In the genomic region with DNA sequence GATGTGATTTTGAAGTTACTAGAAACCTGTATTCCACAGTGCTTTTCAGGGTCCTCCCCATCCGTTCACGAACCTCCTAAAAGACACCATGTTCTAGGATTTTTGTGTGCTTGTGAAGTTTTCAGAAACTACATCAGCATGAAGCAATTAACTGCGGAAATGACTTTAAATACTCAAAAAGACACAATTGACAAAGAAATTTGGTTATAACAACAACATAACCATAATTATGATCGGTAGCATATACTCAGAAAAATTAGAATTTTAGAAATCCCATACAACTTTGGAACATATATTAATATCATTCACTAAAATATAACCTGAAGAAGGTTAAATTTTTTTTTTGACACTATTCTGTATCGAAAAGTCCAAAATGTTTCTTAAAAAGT, we compare ENCODE assay signal across 8 cellular contexts. TPM values are rescaled to one million over a fixed set of nuclear protein-coding genes. Genes with fewer than 3 reads are reported as not detected.
DNase-seq lines count a peak whose midpoint lies in the region; ATAC-seq, FAIRE-seq and TF ChIP-seq lines count a peak whose summit lies in the region.

No MANE protein-coding gene starts in this region.

- H3K9ac ChIP-seq in muscle layer of colon (ENCODE audit: low read length): no peak overlapping the region

- no peak for TF ChIP-seq CTCF in A549 (IDR thresholded peaks at IDR 0.05)
- TF ChIP-seq CTCF in choroid plexus epithelial cell (conservative IDR thresholded peaks at IDR 0.05; ENCODE audit: low read depth, low read length): no peak

- no peak for TF ChIP-seq POLR2A in A549 (IDR thresholded peaks at IDR 0.05; ENCODE audit: low read length)

- no peak for FAIRE-seq in A549 (lab: Jason Lieb, UNC)

- peaks cover 8% of the 10 kb centered on the region for H3K4me1 ChIP-seq in A549
- H3K4me1 ChIP-seq in muscle layer of colon (ENCODE audit: insufficient read depth, low read length): peaks cover 17% of the 10 kb centered on the region

- CTCF ChIA-PET in A549 (lab: Yijun Ruan, JAX): no interaction called here

- DNase-seq in A549 (ENCODE audit: low read depth in 1 of 2, low spot score in 1 of 2) (no peak), choroid plexus epithelial cell (ENCODE audit: low read depth) (no peak), dedifferentiated amniotic fluid mesenchymal stem cell (ENCODE audit: extremely low spot score) (no peak), GOT3 (lab: John Stamatoyannopoulos, UW) (no peak)
- DNase-seq in Jurkat, Clone E6-1 (ENCODE audit: low read depth, low spot score): no peak

- H3K27me3 ChIP-seq in muscle layer of colon (ENCODE audit: control insufficient read depth in 1 of 2, insufficient read depth in 2 of 2, low read length in 2 of 2): no peaks in the 10 kb centered on the region

- WGBS in A549 (ENCODE audit: missing lambda C conversion rate): 57% methylated on average over 5 of the region's 5 CpGs

- no peak for TF ChIP-seq EP300 in A549 (IDR thresholded peaks at IDR 0.05)

- H3K4me2 ChIP-seq in A549: peak overlapping the region; percentile 69

- H3K27ac ChIP-seq in A549 (peak overlapping the region; percentile 91 to 98), muscle layer of colon (ENCODE audit: low read depth, low read length) (peak overlapping the region; percentile 77)

- no peaks in the 10 kb centered on the region for H3K36me3 ChIP-seq in muscle layer of colon (ENCODE audit: insufficient read depth, low read length)

- no peak for ATAC-seq in A549
- no peak for ATAC-seq in GM18517 (IDR thresholded peaks at IDR 0.05; ENCODE audit: unreplicated experiment)
- no peak for ATAC-seq in HG03175 (IDR thresholded peaks at IDR 0.05; ENCODE audit: unreplicated experiment)

- H3K4me3 ChIP-seq in A549: peak overlapping the region; percentile 45
- peak overlapping the region; percentile 70 for H3K4me3 ChIP-seq in Jurkat, Clone E6-1 (ENCODE audit: low read length)
- H3K4me3 ChIP-seq in choroid plexus epithelial cell (ENCODE audit: low read depth, low read length): peak overlapping the region; percentile 75
- H3K4me3 ChIP-seq in muscle layer of colon (ENCODE audit: low read depth in 1 of 2, low read length in 2 of 2): peak overlapping the region; percentile 61 to 71

- H3K9me3 ChIP-seq in A549 (no peaks in the 10 kb centered on the region), muscle layer of colon (ENCODE audit: low read length) (no peaks in the 10 kb centered on the region)

- POLR2A ChIA-PET in A549 (lab: Yijun Ruan, JAX): interaction anchor here (0.7 to 1.5 kb wide), 6 partner anchors 11 to 87 kb away, joined by 3 to 5 read pairs (median 3); a partner anchor contains a TSS

- TF ChIP-seq RAD21 in A549 (conservative IDR thresholded peaks at IDR 0.05 in 1 of 2, IDR thresholded peaks at IDR 0.05 in 1 of 2): no peak

TF ChIP-seq in A549, 52 proteins besides CTCF, POLR2A, EP300 and RAD21:
- TF ChIP-seq MYC (IDR thresholded peaks at IDR 0.05; ENCODE audit: borderline replicate concordance, low read length): no peak
- TF ChIP-seq TP53 (CRISPR knock-in tag; IDR thresholded peaks at IDR 0.05): no peak
- no peak for TF ChIP-seq ZC3H11A (IDR thresholded peaks at IDR 0.05)
- TF ChIP-seq NR3C1 (IDR thresholded peaks at IDR 0.05): no peak
- no peak for TF ChIP-seq CBX2 (IDR thresholded peaks at IDR 0.05; ENCODE audit: borderline replicate concordance, low read depth)
- no peak for TF ChIP-seq FOXS1 (CRISPR knock-in tag; IDR thresholded peaks at IDR 0.05)
- no peak for TF ChIP-seq MAZ (IDR thresholded peaks at IDR 0.05; ENCODE audit: borderline replicate concordance, low read depth, low read length)
- TF ChIP-seq, protein P1, sequence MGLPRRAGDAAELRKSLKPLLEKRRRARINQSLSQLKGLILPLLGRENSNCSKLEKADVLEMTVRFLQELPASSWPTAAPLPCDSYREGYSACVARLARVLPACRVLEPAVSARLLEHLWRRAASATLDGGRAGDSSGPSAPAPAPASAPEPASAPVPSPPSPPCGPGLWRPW (IDR thresholded peaks at IDR 0.05): no peak
- TF ChIP-seq JUN (IDR thresholded peaks at IDR 0.05): no peak
- no peak for TF ChIP-seq CBX8 (IDR thresholded peaks at IDR 0.05)
- TF ChIP-seq BHLHE40 (IDR thresholded peaks at IDR 0.05; ENCODE audit: low read depth, low read length): no peak
- no peak for TF ChIP-seq SREBF2 (IDR thresholded peaks at IDR 0.05)
- TF ChIP-seq PHF8 (IDR thresholded peaks at IDR 0.05; ENCODE audit: borderline replicate concordance, low read depth): no peak
- TF ChIP-seq, protein P2, sequence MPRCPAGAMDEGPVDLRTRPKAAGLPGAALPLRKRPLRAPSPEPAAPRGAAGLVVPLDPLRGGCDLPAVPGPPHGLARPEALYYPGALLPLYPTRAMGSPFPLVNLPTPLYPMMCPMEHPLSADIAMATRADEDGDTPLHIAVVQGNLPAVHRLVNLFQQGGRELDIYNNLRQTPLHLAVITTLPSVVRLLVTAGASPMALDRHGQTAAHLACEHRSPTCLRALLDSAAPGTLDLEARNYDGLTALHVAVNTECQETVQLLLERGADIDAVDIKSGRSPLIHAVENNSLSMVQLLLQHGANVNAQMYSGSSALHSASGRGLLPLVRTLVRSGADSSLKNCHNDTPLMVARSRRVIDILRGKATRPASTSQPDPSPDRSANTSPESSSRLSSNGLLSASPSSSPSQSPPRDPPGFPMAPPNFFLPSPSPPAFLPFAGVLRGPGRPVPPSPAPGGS (IDR thresholded peaks at IDR 0.05): no peak
- TF ChIP-seq HOXA7 (CRISPR knock-in tag; IDR thresholded peaks at IDR 0.05): no peak
- no peak for TF ChIP-seq JUNB (IDR thresholded peaks at IDR 0.05)
- TF ChIP-seq RFX5 (IDR thresholded peaks at IDR 0.05): no peak
- no peak for TF ChIP-seq ZNF302 (CRISPR knock-in tag; IDR thresholded peaks at IDR 0.05)

RNA-seq across cellular contexts. Expression of a gene that starts 43.8 kb away (rescaled TPM):
- 5.6 and 7.6 TPM in 2 replicates for polyA plus RNA-seq in A549 (2011; rRNA removed)
- 15.2 and 19.4 TPM in 2 replicates for polyA plus RNA-seq in A549 (2012; cell fraction: cytosol; rRNA removed)
- 21.9 and 28.3 TPM in 2 replicates for polyA plus RNA-seq in A549 (2012; cell fraction: nucleus; rRNA removed)
- 15.5 to 20.3 TPM (median 17.8 TPM) in 3 replicates for polyA plus RNA-seq in A549 (2017; fragmentation: RNase III; extraction: RNeasy Plus Mini Kit Qiagen cat#74134 plus additional on column Dnase treatment)
- polyA minus RNA-seq in A549 (2011; rRNA and poly(A)+ RNA removed): 7.1 and 8.6 TPM in 2 replicates
- 0.88 TPM for polyA plus RNA-seq in Jurkat, Clone E6-1 (2012; ENCODE audit: insufficient read depth, insufficient read length)
